In the genomic region with DNA sequence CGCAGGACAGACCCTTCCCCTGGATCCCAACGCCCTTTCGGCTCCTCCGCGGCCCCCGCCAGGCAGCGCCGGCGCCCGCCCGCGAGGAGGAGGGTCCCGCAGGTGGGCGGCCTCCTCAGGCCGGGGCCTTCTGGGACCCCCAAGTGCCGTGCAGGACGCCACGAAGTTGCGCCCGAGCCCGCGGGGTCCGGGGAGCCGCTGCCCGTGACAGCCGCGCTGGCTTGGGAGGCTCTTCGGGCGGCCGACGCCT, we compare ENCODE assay signal across 8 cellular contexts. TPM values are rescaled to one million over a fixed set of nuclear protein-coding genes. Genes with fewer than 3 reads are reported as not detected.
DNase-seq lines count a peak whose midpoint lies in the region; ATAC-seq and TF ChIP-seq lines count a peak whose summit lies in the region.

No MANE protein-coding gene starts in this region.

- intact Hi-C loops in mucosa of descending colon (cut with DNase I, micrococcal nuclease): no loop called here

- H3K4me1 ChIP-seq in CD4-positive, CD25-positive, alpha-beta regulatory T cell (ENCODE audit: control insufficient read depth, insufficient read depth, low read length, poor library complexity, severe bottlenecking): peaks cover 40% of the 10 kb centered on the region
- H3K4me1 ChIP-seq in mucosa of descending colon (ENCODE audit: low read depth): peaks cover 17% of the 10 kb centered on the region

- H3K36me3 Mint-ChIP-seq in CD4-positive, CD25-positive, alpha-beta regulatory T cell: peaks cover 9% of the 10 kb centered on the region

- peak overlapping the region; percentile 91 for H3K4me3 ChIP-seq in CD4-positive, CD25-positive, alpha-beta regulatory T cell (ENCODE audit: low read depth, low read length)
- H3K4me3 ChIP-seq in brain microvascular endothelial cell (ENCODE audit: low read depth, low read length) (peak overlapping the region; percentile 66), mucosa of descending colon (peak overlapping the region; percentile 80)

- peaks cover 29 to 63% (median 47%) of the 10 kb centered on the region in 4 donors for H3K4me1 Mint-ChIP-seq in CD4-positive, CD25-positive, alpha-beta regulatory T cell

- H3K27ac Mint-ChIP-seq in CD4-positive, CD25-positive, alpha-beta regulatory T cell: peak overlapping the region in 2 of 3 donors; percentile 91 to 97

- H3K27me3 ChIP-seq in CD4-positive, CD25-positive, alpha-beta regulatory T cell (ENCODE audit: control insufficient read depth, insufficient read depth, low read length): no peaks in the 10 kb centered on the region
- H3K27me3 ChIP-seq in brain microvascular endothelial cell (replicated peaks): no peaks in the 10 kb centered on the region

- no peaks in the 10 kb centered on the region for H3K9me3 ChIP-seq in CD4-positive, CD25-positive, alpha-beta regulatory T cell (ENCODE audit: control insufficient read depth in 2 of 2, low read length in 2 of 2)
- H3K9me3 ChIP-seq in mucosa of descending colon: no peaks in the 10 kb centered on the region

- no peak for DNase-seq in CD4-positive, CD25-positive, alpha-beta regulatory T cell
- no peak for DNase-seq in brain microvascular endothelial cell
- DNase-seq in mucosa of descending colon: no peak
- DNase-seq in GM20000 (ENCODE audit: low spot score): no peak
- DNase-seq in superior temporal gyrus (ENCODE audit: extremely low spot score): no peak

- H3K9me3 Mint-ChIP-seq in CD4-positive, CD25-positive, alpha-beta regulatory T cell: no peaks in the 10 kb centered on the region

- no peaks in the 10 kb centered on the region for H3K36me3 ChIP-seq in CD4-positive, CD25-positive, alpha-beta regulatory T cell (ENCODE audit: control insufficient read depth, insufficient read depth, low read length)
- H3K36me3 ChIP-seq in brain microvascular endothelial cell (replicated peaks) (no peaks in the 10 kb centered on the region), mucosa of descending colon (ENCODE audit: low read depth) (no peaks in the 10 kb centered on the region)

- peak overlapping the region; percentile 91 for H3K27ac ChIP-seq in CD4-positive, CD25-positive, alpha-beta regulatory T cell (ENCODE audit: insufficient read depth, low read length, poor library complexity, severe bottlenecking)
- peak overlapping the region; percentile 74 for H3K27ac ChIP-seq in brain microvascular endothelial cell

- H3K4me3 Mint-ChIP-seq in CD4-positive, CD25-positive, alpha-beta regulatory T cell: peak overlapping the region; percentile 97 to 98 (median 98)

- H3K27me3 Mint-ChIP-seq in CD4-positive, CD25-positive, alpha-beta regulatory T cell: no peaks in the 10 kb centered on the region

- in situ Hi-C loops in brain microvascular endothelial cell (cut with HindIII; ENCODE audit: low pct_ligation_motif_present, low sequenced_read_pairs): no loop called here

- TF ChIP-seq CTCF in brain microvascular endothelial cell (IDR thresholded peaks at IDR 0.05; ENCODE audit: low read depth, low read length, missing control alignments) (no peak), mucosa of descending colon (IDR thresholded peaks at IDR 0.05) (no peak), GM20000 (IDR thresholded peaks at IDR 0.05; ENCODE audit: extremely low read depth, missing control alignments) (no peak)

- peak in 1 of 2 donors; percentile 0 for ATAC-seq in CD4-positive, CD25-positive, alpha-beta regulatory T cell (ENCODE audit: low read depth in 2 of 2)
- ATAC-seq in HG03097 (IDR thresholded peaks at IDR 0.05; ENCODE audit: low FRiP score, unreplicated experiment) (peak; percentile 14), mucosa of descending colon (no peak), GM21390 (IDR thresholded peaks at IDR 0.05; ENCODE audit: unreplicated experiment) (no peak), GM19463 (IDR thresholded peaks at IDR 0.05; ENCODE audit: unreplicated experiment) (no peak)

RNA-seq across cellular contexts. Expression of a gene that starts 0.5 kb away (rescaled TPM):
- total RNA-seq in CD4-positive, CD25-positive, alpha-beta regulatory T cell: 96.7 TPM
- 10 to 100 TPM; 30.2 to 39.3 (median 35.1) TPM for polyA plus RNA-seq in CD4-positive, CD25-positive, alpha-beta regulatory T cell
- total RNA-seq in mucosa of descending colon: 10 to 100 TPM; 18.4 to 27.1 (median 21.7) TPM
